Comparison of ENCODE assay signal across 9 cellular contexts in the genomic region with DNA sequence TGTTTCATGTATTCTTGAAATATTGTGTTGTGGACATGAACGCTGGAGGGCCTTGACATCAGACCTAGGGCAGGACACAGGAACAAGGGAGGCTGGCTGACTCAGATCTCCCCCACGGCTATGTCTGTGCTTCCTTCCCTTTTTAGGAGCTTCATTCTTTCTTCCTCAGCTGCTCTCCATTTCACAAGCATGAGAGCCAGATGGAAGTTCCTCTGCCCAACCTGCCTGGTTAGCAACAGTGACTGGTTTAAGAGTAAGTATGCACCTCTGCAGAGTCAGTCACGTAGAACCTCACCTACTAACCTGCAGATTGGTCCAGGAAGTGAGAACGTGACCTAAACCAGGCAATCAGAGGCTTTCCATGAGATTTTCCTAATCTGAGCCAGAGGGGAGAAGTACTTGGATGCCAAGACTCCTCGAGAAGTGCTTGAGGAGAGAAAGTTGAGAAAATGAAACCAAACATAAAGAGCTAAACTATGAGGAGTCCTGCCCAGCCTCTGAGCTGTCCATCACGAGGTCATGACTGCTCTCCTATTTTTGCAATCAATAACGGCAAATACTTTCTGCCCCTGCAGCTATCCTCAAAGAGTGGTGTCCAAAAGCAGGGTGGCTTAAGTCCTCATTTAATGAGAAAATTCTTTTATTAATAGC.
DNase-seq lines count a peak whose midpoint lies in the region; ATAC-seq, FAIRE-seq and TF ChIP-seq lines count a peak whose summit lies in the region.
"Had no signal": no experiment of that assay in that cellular context is flagged by ENCODE, and none has a peak within 500 bp of the region (broad histone marks: within the 10 kb centered on the region; RNA-seq: fewer than 3 reads in every experiment).

No MANE protein-coding gene starts in this region.

- no peak overlapping the region for H2BK12ac ChIP-seq in H9 (ENCODE audit: insufficient read length, low read depth, low read length)

- H3K79me1 ChIP-seq in H9 (ENCODE audit: insufficient read depth, low read depth, low read length, poor library complexity, severe bottlenecking), result no peaks in the 10 kb centered on the region

- peak; percentile 67 for ATAC-seq in aorta (ENCODE audit: low FRiP score)

- H2AFZ ChIP-seq in astrocyte (ENCODE audit: low read depth, low read length) (peak overlapping the region; percentile 38), H9 (ENCODE audit: low read length) (no peak overlapping the region)

- H3K23ac ChIP-seq in H9 (ENCODE audit: insufficient read length, low read depth, low read length), result no peak overlapping the region

- H3K79me2 ChIP-seq in astrocyte (ENCODE audit: insufficient read depth, low read length) (no peaks in the 10 kb centered on the region), H9 (ENCODE audit: insufficient read depth, low read length) (no peaks in the 10 kb centered on the region)

- H2BK15ac ChIP-seq in H9 (ENCODE audit: low read depth, low read length), result no peak overlapping the region

- no peaks in the 10 kb centered on the region for H3K36me3 ChIP-seq in astrocyte (ENCODE audit: insufficient read depth, low read length)
- H3K36me3 ChIP-seq in liver (ENCODE audit: control insufficient read depth in 4 of 4, insufficient read depth in 3 of 4, low read depth in 1 of 4, low read length in 3 of 4), result no peaks in the 10 kb centered on the region
- H3K36me3 ChIP-seq in aorta (ENCODE audit: control insufficient read depth in 1 of 2, insufficient read depth in 2 of 2, low read length in 1 of 2), result no peaks in the 10 kb centered on the region

- H3K4me3 ChIP-seq in astrocyte (ENCODE audit: insufficient read depth, low read depth, low read length) (no peak overlapping the region), liver (ENCODE audit: low read depth in 1 of 3, low read length in 3 of 3) (peak overlapping the region; percentile 35 to 68 (median 46)), aorta (ENCODE audit: low read length in 2 of 2) (peak overlapping the region in 1 of 2 donors; percentile 11)

- intact Hi-C loops in aorta (cut with DNase I), result no loop called here

- no peaks in the 10 kb centered on the region for H3K27me3 Mint-ChIP-seq in astrocyte (ENCODE audit: low read depth, unreplicated experiment)
- no peaks in the 10 kb centered on the region for H3K27me3 Mint-ChIP-seq in H9 (ENCODE audit: low read depth)

- no peak for FAIRE-seq in astrocyte (lab: Jason Lieb, UNC)

- H3K27me3 ChIP-seq in astrocyte (ENCODE audit: insufficient read depth, low read length) (no peaks in the 10 kb centered on the region), liver (ENCODE audit: control insufficient read depth in 4 of 4, insufficient read depth in 4 of 4, low read length in 3 of 4) (no peaks in the 10 kb centered on the region), aorta (ENCODE audit: control insufficient read depth in 1 of 2, insufficient read depth in 2 of 2, low read length in 1 of 2) (no peaks in the 10 kb centered on the region), H9 (ENCODE audit: insufficient read depth, low read length) (no peaks in the 10 kb centered on the region)

- no peak overlapping the region for H3T11ph ChIP-seq in H9 (ENCODE audit: low read length)

- H3K4ac ChIP-seq in H9 (ENCODE audit: low read depth, low read length), result no peak overlapping the region

- H3K4me1 ChIP-seq in astrocyte (ENCODE audit: insufficient read depth, low read length) (no peaks in the 10 kb centered on the region), liver (ENCODE audit: control insufficient read depth in 4 of 4, insufficient read depth in 4 of 4, low read length in 3 of 4) (peaks cover under 1 to 11% (median 3%) of the 10 kb centered on the region in 4 donors), aorta (ENCODE audit: control insufficient read depth in 1 of 2, insufficient read depth in 2 of 2, low read length in 2 of 2) (no peaks in the 10 kb centered on the region), H9 (ENCODE audit: insufficient read depth, low read length) (no peaks in the 10 kb centered on the region)

- TF ChIP-seq CTCF in astrocyte (IDR thresholded peaks at IDR 0.05; ENCODE audit: insufficient read depth, low read depth, low read length), result no peak
- TF ChIP-seq CTCF in liver (IDR thresholded peaks at IDR 0.05; ENCODE audit: low read depth, low read length, missing input control), result no peak
- TF ChIP-seq CTCF in H9 (conservative IDR thresholded peaks at IDR 0.05), result no peak

- no peak overlapping the region for H3K56ac ChIP-seq in H9 (ENCODE audit: insufficient read length, low read depth, low read length)

- H3K9me3 Mint-ChIP-seq in astrocyte (ENCODE audit: unreplicated experiment), result peaks cover 3% of the 10 kb centered on the region
- H3K9me3 Mint-ChIP-seq in H9, result peaks cover 2 to 5% of the 10 kb centered on the region in 2 experiments; a peak in 4 of 5 replicates

- H3K27ac ChIP-seq in astrocyte (ENCODE audit: low read depth, low read length) (no peak overlapping the region), liver (ENCODE audit: low read depth in 1 of 2, low read length in 2 of 2) (peak overlapping the region; percentile 80 to 81), aorta (ENCODE audit: low read depth in 1 of 2, low read length in 2 of 2) (no peak overlapping the region), H9 (ENCODE audit: insufficient read length, low read depth, low read length) (no peak overlapping the region)

- no peak overlapping the region for H3K14ac ChIP-seq in H9 (ENCODE audit: insufficient read depth, low read length)

- H3K18ac ChIP-seq in H9 (ENCODE audit: insufficient read length, low read depth, low read length), result no peak overlapping the region

- H2BK20ac ChIP-seq in H9 (ENCODE audit: low read depth, low read length, poor library complexity, severe bottlenecking), result no peak overlapping the region

- no peak overlapping the region for H2BK5ac ChIP-seq in H9 (ENCODE audit: insufficient read length, low read length)

- DNase-seq in KG1 (lab: John Stamatoyannopoulos, UW), result peak; percentile 37
- no peak for DNase-seq in astrocyte (ENCODE audit: low read depth)
- DNase-seq in aorta, result peak in 1 of 2 donors; percentile 83
- DNase-seq in H9, result no peak
- DNase-seq in activated CD4-positive, CD25-positive, alpha-beta regulatory T cell treated with anti-CD3 and anti-CD28 coated beads, Interleukin-2, amount 50 U/mL, for 72 hours, result no peak
- no peak for DNase-seq in stimulated activated CD4-positive, alpha-beta T cell treated with anti-CD3 and anti-CD28 coated beads, Interleukin-4, amount 100 ng/mL, for 24 hours
- DNase-seq: activated CD4-positive, alpha-beta T cell treated with anti-CD3 and anti-CD28 coated beads for 1 hour; NCI-H1694 treated with DMSO at 0.1 percent for 48 hours had no signal

- H4K20me1 ChIP-seq in astrocyte (ENCODE audit: insufficient read depth, low read length), result no peaks in the 10 kb centered on the region
- no peaks in the 10 kb centered on the region for H4K20me1 ChIP-seq in H9 (ENCODE audit: control insufficient read depth, insufficient read depth, insufficient read length)

- H3K27ac Mint-ChIP-seq in astrocyte (ENCODE audit: unreplicated experiment) (peak overlapping the region; percentile 54), H9 (no peak overlapping the region)

- no peak overlapping the region for H2BK120ac ChIP-seq in H9 (ENCODE audit: low read depth, low read length, poor library complexity, severe bottlenecking)

- H3K4me3 Mint-ChIP-seq in astrocyte (ENCODE audit: unreplicated experiment), result no peak overlapping the region
- no peak overlapping the region for H3K4me3 Mint-ChIP-seq in H9

- H3K9me3 ChIP-seq in astrocyte (ENCODE audit: insufficient read depth, low read depth, low read length), result no peaks in the 10 kb centered on the region
- H3K9me3 ChIP-seq in liver (ENCODE audit: control insufficient read depth in 4 of 4, low read length in 3 of 4), result no peaks in the 10 kb centered on the region
- H3K9me3 ChIP-seq in aorta (ENCODE audit: control insufficient read depth, low read length), result no peaks in the 10 kb centered on the region
- no peaks in the 10 kb centered on the region for H3K9me3 ChIP-seq in H9 (ENCODE audit: control insufficient read depth, low read depth, low read length)

- H3K36me3 Mint-ChIP-seq in astrocyte (ENCODE audit: low read depth, unreplicated experiment) (peaks cover 2% of the 10 kb centered on the region), H9 (ENCODE audit: insufficient read depth in 1 of 3, low read depth in 3 of 3) (peaks cover 0 to 4% (median 2%) of the 10 kb centered on the region in 3 experiments; a peak in 1 of 7 replicates)

- no peaks in the 10 kb centered on the region for H3K23me2 ChIP-seq in H9 (ENCODE audit: insufficient read length, low read depth, low read length, poor library complexity, severe bottlenecking)

- WGBS in liver, result 37% methylated on average over 7 of the region's 7 CpGs
- 59 to 61% methylated on average over 7 of the region's 7 CpGs for WGBS in aorta, 2 donors
- no CpG with 5 or more reads among the region's 7 CpGs for WGBS in H9 (ENCODE audit: extremely low coverage, insufficient read length, low lambda C conversion rate)

- no peak overlapping the region for H3K9ac ChIP-seq in astrocyte (ENCODE audit: low read length)
- H3K9ac ChIP-seq in liver (ENCODE audit: low read depth in 1 of 2, low read length in 2 of 2), result peak overlapping the region in 1 of 2 donors; percentile 49
- H3K9ac ChIP-seq in H9 (ENCODE audit: extremely low read depth, insufficient read length, low read length), result no peak overlapping the region

- H2AK5ac ChIP-seq in H9 (ENCODE audit: insufficient read length, low read length), result no peak overlapping the region

- H3K4me2 ChIP-seq in astrocyte (ENCODE audit: low read length) (no peak overlapping the region), H9 (ENCODE audit: insufficient read depth, insufficient read length, low read length) (no peak overlapping the region)

- H4K91ac ChIP-seq in H9 (ENCODE audit: insufficient read length, low read depth, low read length), result no peak overlapping the region

- no peak overlapping the region for H4K5ac ChIP-seq in H9 (ENCODE audit: insufficient read length, low read depth, low read length)

- H3K4me1 Mint-ChIP-seq in astrocyte (ENCODE audit: low read depth, unreplicated experiment), result peaks cover 5% of the 10 kb centered on the region
- no peaks in the 10 kb centered on the region for H3K4me1 Mint-ChIP-seq in H9

- H4K8ac ChIP-seq in H9 (replicated peaks; ENCODE audit: insufficient read length, low read depth, low read length), result no peak overlapping the region

- TF ChIP-seq RAD21 in liver (IDR thresholded peaks at IDR 0.05), result no peak

TF ChIP-seq in liver, 16 proteins besides CTCF, POLR2A, EP300 and RAD21 (continues in another document):
- TF ChIP-seq FOXA1 (IDR thresholded peaks at IDR 0.05) (no peak), EGR1 (IDR thresholded peaks at IDR 0.05; ENCODE audit: low read depth in 2 of 2) (no peak), GABPA (IDR thresholded peaks at IDR 0.05 in 1 of 2, conservative IDR thresholded peaks at IDR 0.05 in 1 of 2) (no peak)

Comparison
In these comparisons a context has a peak if more than half of its experiments do, and no peak if none do; other contexts are left out.
1. H3K27ac ChIP-seq: peak in liver (2 of 2); none in astrocyte (single experiment), aorta (0 of 2) and H9 (single experiment).